24 cellular contexts compared by ENCODE assay signal in the genomic region with DNA sequence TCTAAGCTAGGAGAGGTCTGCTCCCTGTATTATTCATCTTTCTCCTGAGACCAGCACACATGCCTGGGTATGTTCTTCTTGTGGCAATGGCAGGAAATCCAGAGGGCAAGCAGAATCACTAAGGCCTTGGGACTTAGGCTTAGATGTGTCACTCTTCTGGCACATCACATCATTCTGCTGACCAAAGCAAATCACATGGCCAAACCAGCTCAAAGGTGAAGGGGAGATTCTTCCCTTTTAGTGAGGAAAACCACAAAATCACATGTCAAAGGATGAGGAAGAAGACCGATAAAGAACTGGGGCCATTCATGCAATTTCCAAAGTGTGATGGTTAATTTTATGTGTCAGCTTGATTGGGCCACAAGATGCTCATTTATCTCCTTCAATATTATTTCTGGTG. TPM values are rescaled to one million over a fixed set of nuclear protein-coding genes. Genes with fewer than 3 reads are reported as not detected.
DNase-seq lines count a peak whose midpoint lies in the region; ATAC-seq, FAIRE-seq and TF ChIP-seq lines count a peak whose summit lies in the region.
"Had no signal": no experiment of that assay in that cellular context is flagged by ENCODE, and none has a peak within 500 bp of the region (broad histone marks: within the 10 kb centered on the region; RNA-seq: fewer than 3 reads in every experiment).

No MANE protein-coding gene starts in this region.

- DNase-seq in CD1c-positive myeloid dendritic cell (ENCODE audit: extremely low spot score) (peak; percentile 68), MV-4-11 (lab: John Stamatoyannopoulos, UW) (peak; percentile 1), K562 (ENCODE audit: extremely low read depth in 1 of 4, low spot score in 3 of 4) (no peak), lower lobe of right lung (no peak), SJCRH30 (no peak), GM19239 (ENCODE audit: insufficient read length, low spot score) (no peak)
- no peak for DNase-seq in T-helper 2 cell treated with Interferon-gamma antibody and Interleukin-4, amounts not matched to agents 5 μg/mL and 100 μg/mL, for 36 hours (ENCODE audit: low spot score)
- DNase-seq: Calu3, DND-41, HCEC 1CT, Kasumi-1, NCI-H2029, NCI-H446, NCI-H524 treated with DMSO at 0.1 percent for 48 hours, NCI-H774, SHP77 treated with DMSO at 0.1 percent for 48 hours, T-helper 17 cell had no signal

- no peak overlapping the region for H2AFZ ChIP-seq in K562 (ENCODE audit: low read depth, low read length)

- no peak for TF ChIP-seq CTCF in K562 (IDR thresholded peaks at IDR 0.05 in 2 of 3, conservative IDR thresholded peaks at IDR 0.05 in 1 of 3; ENCODE audit: insufficient read depth in 2 of 3, low read depth in 1 of 3, low read length in 3 of 3)
- TF ChIP-seq CTCF in lower lobe of right lung (IDR thresholded peaks at IDR 0.05) = no peak

- H3K4me3 Mint-ChIP-seq in T-helper 2 cell treated with Interferon-gamma antibody and Interleukin-4, amounts not matched to agents 5 μg/mL and 100 μg/mL, for 36 hours = no peak overlapping the region
- H3K4me3 Mint-ChIP-seq: T-helper 17 cell had no signal

- 7% methylated on average over 1 of the region's 1 CpG for WGBS in K562 (ENCODE audit: insufficient coverage, low coverage, missing lambda C conversion rate)

- peaks cover 9% of the 10 kb centered on the region for H3K36me3 Mint-ChIP-seq in T-helper 2 cell treated with Interferon-gamma antibody and Interleukin-4, amounts not matched to agents 5 μg/mL and 100 μg/mL, for 36 hours (ENCODE audit: low read depth)

- no peak for FAIRE-seq in K562 (lab: Jason Lieb, UNC)
- FAIRE-seq in GM19239 (lab: Jason Lieb, UNC) = no peak
- FAIRE-seq: GM12892, H1 had no signal

- H3K9me3 Mint-ChIP-seq in T-helper 2 cell treated with Interferon-gamma antibody and Interleukin-4, amounts not matched to agents 5 μg/mL and 100 μg/mL, for 36 hours = peaks cover 24% of the 10 kb centered on the region

- H3K4me1 ChIP-seq in K562 (replicated peaks in 1 of 2; ENCODE audit: control insufficient read depth in 2 of 2, insufficient read depth in 2 of 2, low read length in 2 of 2) (no peaks in the 10 kb centered on the region), lower lobe of right lung (no peaks in the 10 kb centered on the region), SJCRH30 (no peaks in the 10 kb centered on the region)

- TF ChIP-seq RAD21 in K562 (CRISPR knock-in tag; conservative IDR thresholded peaks at IDR 0.05 in 1 of 2, IDR thresholded peaks at IDR 0.05 in 1 of 2) = no peak

- no peak for TF ChIP-seq EP300 in K562 (IDR thresholded peaks at IDR 0.05; ENCODE audit: low read length)

- no peak for TF ChIP-seq POLR2A in K562 (conservative IDR thresholded peaks at IDR 0.05)

- no TSS peak for BruUV-seq in K562 (replicated peaks; lab: Mats Ljungman, UMichigan)

- H3K36me3 ChIP-seq in K562 (ENCODE audit: control insufficient read depth, insufficient read depth, low read length) (no peaks in the 10 kb centered on the region), lower lobe of right lung (no peaks in the 10 kb centered on the region), SJCRH30 (no peaks in the 10 kb centered on the region)

- no peak for ATAC-seq in K562
- peak; percentile 52 to 72 for ATAC-seq in lower lobe of right lung
- no peak for ATAC-seq in GM18517 (IDR thresholded peaks at IDR 0.05; ENCODE audit: unreplicated experiment)
- ATAC-seq: Panc1, T-helper 17 cell had no signal

- POLR2A ChIA-PET in K562 (lab: Yijun Ruan, JAX) = no interaction called here

- CTCF ChIA-PET in K562 (lab: Yijun Ruan, JAX; ENCODE audit: low intra/inter-chr PET ratio) = no interaction called here

- in situ Hi-C loops in K562 (cut with MboI) = no loop called here

- H4K20me1 ChIP-seq in K562 (replicated peaks; ENCODE audit: control insufficient read depth, insufficient read depth, low read length) = no peaks in the 10 kb centered on the region

- intact Hi-C loops in K562 (cut with micrococcal nuclease) = no loop called here
- intact Hi-C loops in lower lobe of right lung (cut with DNase I) = no loop called here

- H3K9me3 ChIP-seq in K562 (replicated peaks; ENCODE audit: control insufficient read depth, insufficient read depth, low read depth, low read length) = peaks cover 13% of the 10 kb centered on the region
- H3K9me3 ChIP-seq in lower lobe of right lung = no peaks in the 10 kb centered on the region
- H3K9me3 ChIP-seq in SJCRH30 (replicated peaks) = peaks cover 9% of the 10 kb centered on the region

- H3K9me1 ChIP-seq in K562 (ENCODE audit: control insufficient read depth, insufficient read depth, low read length) = no peaks in the 10 kb centered on the region

- no peaks in the 10 kb centered on the region for H3K79me2 ChIP-seq in K562 (ENCODE audit: control insufficient read depth, insufficient read depth, low read length)

- no peak overlapping the region for H3K4me2 ChIP-seq in K562 (ENCODE audit: insufficient read depth, low read length)

- H3K27me3 ChIP-seq in K562 (ENCODE audit: control insufficient read depth in 2 of 2, insufficient read depth in 2 of 2, low read length in 2 of 2) = no peaks in the 10 kb centered on the region
- H3K27me3 ChIP-seq in lower lobe of right lung (ENCODE audit: low read depth) = peaks cover 8% of the 10 kb centered on the region
- no peaks in the 10 kb centered on the region for H3K27me3 ChIP-seq in SJCRH30

- H3K27me3 Mint-ChIP-seq in T-helper 2 cell treated with Interferon-gamma antibody and Interleukin-4, amounts not matched to agents 5 μg/mL and 100 μg/mL, for 36 hours (ENCODE audit: low read depth) = peaks cover 16% of the 10 kb centered on the region

- H3K4me3 ChIP-seq in K562 (no peak overlapping the region), lower lobe of right lung (no peak overlapping the region), SJCRH30 (no peak overlapping the region)
- H3K4me3 ChIP-seq: SK-N-MC had no signal

- H3K4me1 Mint-ChIP-seq in T-helper 2 cell treated with Interferon-gamma antibody and Interleukin-4, amounts not matched to agents 5 μg/mL and 100 μg/mL, for 36 hours (ENCODE audit: low read depth) = peaks cover 6% of the 10 kb centered on the region
- H3K4me1 Mint-ChIP-seq: T-helper 17 cell had no signal

- H3K27ac ChIP-seq in K562 (ENCODE audit: extremely low read depth, low read depth, low read length) (no peak overlapping the region), lower lobe of right lung (no peak overlapping the region), SJCRH30 (no peak overlapping the region)
- H3K27ac ChIP-seq: C4-2B, RWPE1, SK-N-MC had no signal

- no peak overlapping the region for H3K27ac Mint-ChIP-seq in T-helper 2 cell treated with Interferon-gamma antibody and Interleukin-4, amounts not matched to agents 5 μg/mL and 100 μg/mL, for 36 hours
- H3K27ac Mint-ChIP-seq: T-helper 17 cell had no signal

- no peak overlapping the region for H3K9ac ChIP-seq in K562 (ENCODE audit: insufficient read depth in 1 of 2, low read depth in 2 of 2, low read length in 2 of 2)

TF ChIP-seq in K562, 482 proteins besides CTCF, POLR2A, EP300 and RAD21 (continues in another document):
- no peak for TF ChIP-seq ZNF253 (CRISPR knock-in tag; conservative IDR thresholded peaks at IDR 0.05)
- no peak for TF ChIP-seq ZNF121 (CRISPR knock-in tag; conservative IDR thresholded peaks at IDR 0.05)
- TF ChIP-seq MAFF (IDR thresholded peaks at IDR 0.05; ENCODE audit: low read length) = 0 out of 2 replicates have a peak, but pooled peaks have one; percentile 27
- TF ChIP-seq DDX20 (tag; IDR thresholded peaks at IDR 0.05; ENCODE audit: low read depth) = no peak
- TF ChIP-seq GTF2A2 (tag; IDR thresholded peaks at IDR 0.05) = no peak
- no peak for TF ChIP-seq TAF1 (IDR thresholded peaks at IDR 0.05; ENCODE audit: control insufficient read depth, extremely low read depth, insufficient read depth, low read length, severe bottlenecking)
- no peak for TF ChIP-seq HOXB6 (CRISPR knock-in tag; IDR thresholded peaks at IDR 0.05; ENCODE audit: borderline replicate concordance)
- peak; percentile 33; the same call in 1 of the 2 replicates for TF ChIP-seq ZNF316 (IDR thresholded peaks at IDR 0.05)
- TF ChIP-seq, protein P1, sequence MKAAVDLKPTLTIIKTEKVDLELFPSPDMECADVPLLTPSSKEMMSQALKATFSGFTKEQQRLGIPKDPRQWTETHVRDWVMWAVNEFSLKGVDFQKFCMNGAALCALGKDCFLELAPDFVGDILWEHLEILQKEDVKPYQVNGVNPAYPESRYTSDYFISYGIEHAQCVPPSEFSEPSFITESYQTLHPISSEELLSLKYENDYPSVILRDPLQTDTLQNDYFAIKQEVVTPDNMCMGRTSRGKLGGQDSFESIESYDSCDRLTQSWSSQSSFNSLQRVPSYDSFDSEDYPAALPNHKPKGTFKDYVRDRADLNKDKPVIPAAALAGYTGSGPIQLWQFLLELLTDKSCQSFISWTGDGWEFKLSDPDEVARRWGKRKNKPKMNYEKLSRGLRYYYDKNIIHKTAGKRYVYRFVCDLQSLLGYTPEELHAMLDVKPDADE (conservative IDR thresholded peaks at IDR 0.05; ENCODE audit: control insufficient read depth, low read depth, low read length) = no peak
- no peak for TF ChIP-seq MCM7 (IDR thresholded peaks at IDR 0.05)
- no peak for TF ChIP-seq E2F3 (CRISPR knock-in tag; IDR thresholded peaks at IDR 0.05)
- TF ChIP-seq, protein P2, sequence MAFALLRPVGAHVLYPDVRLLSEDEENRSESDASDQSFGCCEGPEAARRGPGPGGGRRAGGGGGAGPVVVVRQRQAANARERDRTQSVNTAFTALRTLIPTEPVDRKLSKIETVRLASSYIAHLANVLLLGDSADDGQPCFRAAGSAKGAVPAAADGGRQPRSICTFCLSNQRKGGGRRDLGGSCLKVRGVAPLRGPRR (CRISPR knock-in tag; IDR thresholded peaks at IDR 0.05) = no peak

RNA-seq across cellular contexts. Expression of a gene that starts 5.7 kb away (rescaled TPM):
- 8.7 and 14.0 TPM in 2 replicates for total RNA-seq in K562 (2011; cell fraction: chromatin; rRNA removed; ENCODE audit: low replicate concordance)
- total RNA-seq in K562 (2011; cell fraction: nucleolus; rRNA removed) = 4.8 and 7.0 TPM in 2 replicates
- 7.1 and 8.5 TPM in 2 replicates for total RNA-seq in K562 (2011; cell fraction: nucleoplasm; rRNA removed)
- total RNA-seq in K562 (2014; rRNA removed) = 15.6 and 19.8 TPM in 2 replicates
- 14.7 and 17.8 TPM in 2 replicates for total RNA-seq in K562 (2014; rRNA removed; fragmentation: Illumina TruSeq; extraction: Trizol)
- 12.1 and 13.4 TPM in 2 replicates for total RNA-seq in K562 (2015; rRNA removed; fragmentation: Illumina TruSeq; extraction: Trizol)
- total RNA-seq in K562 (2021) = 16.7 and 17.2 TPM in 2 replicates
- polyA plus RNA-seq in K562 (2011; rRNA removed) = 15.6 and 20.4 TPM in 2 replicates
- 6.5 and 9.1 TPM in 2 replicates for polyA plus RNA-seq in K562 (2011; cell fraction: cytosol; rRNA removed)
- polyA plus RNA-seq in K562 (2011; cell fraction: nucleus; rRNA removed) = 6.0 and 6.9 TPM in 2 replicates
- polyA plus RNA-seq in K562 (2012) = 10.0 and 12.8 TPM in 2 replicates
- polyA plus RNA-seq in K562 (2014; fragmentation: Illumina TruSeq; extraction: Trizol) = 10.7 and 12.9 TPM in 2 replicates
- 1 to 10 TPM; 5.2 to 5.8 TPM for polyA plus RNA-seq in K562 (2014; fragmentation: Nextera tagmentation; extraction: Ambion mirVana)
- 10.0 and 12.4 TPM in 2 replicates for polyA plus RNA-seq in K562 (2014; rRNA removed)
- polyA minus RNA-seq in K562 (2011; rRNA and poly(A)+ RNA removed) = 10.4 and 13.3 TPM in 2 replicates
- polyA minus RNA-seq in K562 (2011; cell fraction: cytosol; rRNA and poly(A)+ RNA removed) = 6.3 and 8.2 TPM in 2 replicates
- 9.6 and 15.6 TPM in 2 replicates for polyA minus RNA-seq in K562 (2011; cell fraction: nucleus; rRNA and poly(A)+ RNA removed)
- total RNA-seq in lower lobe of right lung = 20.4 TPM
- total RNA-seq in SJCRH30 (2014; rRNA removed; shearing (Covaris generic)) = 22.9 and 25.4 TPM in 2 replicates

Comparison
In these comparisons a context has a peak if more than half of its experiments do, and no peak if none do; other contexts are left out.
1. DNase-seq: peak in CD1c-positive myeloid dendritic cell (single experiment) and MV-4-11 (single experiment); none in K562 (0 of 4), lower lobe of right lung (single experiment), T-helper 2 cell treated with Interferon-gamma antibody and Interleukin-4, amounts not matched to agents 5 μg/mL and 100 μg/mL, for 36 hours (single experiment), SJCRH30 (0 of 2) and GM19239 (single experiment).
2. ATAC-seq: peak in lower lobe of right lung (2 of 2); none in K562 (single experiment) and GM18517 (single experiment).